In genomic region chr1:6419397-6419802, GRCh38 we compare ENCODE assay signal across 9 cellular contexts. TPM values are rescaled to one million over a fixed set of nuclear protein-coding genes. Genes with fewer than 3 reads are reported as not detected.
A peak's percentile ranks its signal among the peaks of the same experiment; 100 is the strongest.
DNase-seq lines count a peak whose midpoint lies in the region; TF ChIP-seq lines count a peak whose summit lies in the region.
"Had no signal": no experiment of that assay in that cellular context is flagged by ENCODE, and none has a peak within 500 bp of the region (broad histone marks: within the 10 kb centered on the region; RNA-seq: fewer than 3 reads in every experiment).

No MANE protein-coding gene starts in this region.

- no peak overlapping the region for H3K27ac Mint-ChIP-seq in nephron

- no peak for TF ChIP-seq CTCF in BJ (IDR thresholded peaks at IDR 0.05; ENCODE audit: insufficient read depth, low read depth, low read length)
- no peak for TF ChIP-seq CTCF in nephron (IDR thresholded peaks at IDR 0.05; ENCODE audit: unreplicated experiment in 3 of 3)

- H3K9me3 ChIP-seq in effector memory CD4-positive, alpha-beta T cell (ENCODE audit: control insufficient read depth, low read length): no peaks in the 10 kb centered on the region

- no peaks in the 10 kb centered on the region for H3K36me3 Mint-ChIP-seq in nephron (ENCODE audit: low read depth)

- DNase-seq in BJ (ENCODE audit: low read depth): no peak
- DNase-seq in H7: peak; percentile 91
- DNase-seq in effector memory CD4-positive, alpha-beta T cell: no peak
- DNase-seq in NOMO-1 treated with dmso at 0.1 percent for 144 hours (lab: John Stamatoyannopoulos, UW; ENCODE audit: unreplicated experiment): no peak
- no peak for DNase-seq in ACHN
- DNase-seq in ureter (ENCODE audit: low spot score): no peak
- no peak for DNase-seq in NCI-H446 (lab: John Stamatoyannopoulos, UW)
- DNase-seq: hippocampal formation had no signal

- H3K27ac ChIP-seq in effector memory CD4-positive, alpha-beta T cell (ENCODE audit: insufficient read depth, low read length, poor library complexity, severe bottlenecking): no peak overlapping the region

- peak overlapping the region in 2 of 3 experiments; percentile 58 to 65 for H3K4me3 Mint-ChIP-seq in nephron

- H3K27me3 Mint-ChIP-seq in nephron (ENCODE audit: low read depth): peaks cover 95% of the 10 kb centered on the region

- no peaks in the 10 kb centered on the region for H3K9me3 Mint-ChIP-seq in nephron

- CTCF ChIA-PET in BJ (lab: Yijun Ruan, JAX): interaction anchor here (0.7 to 4.3 kb wide), 7 partner anchors 13 to 173 kb away, joined by 3 to 24 read pairs (median 3); no protein-coding TSS in a partner anchor

- H3K4me3 ChIP-seq in BJ (ENCODE audit: low read depth, low read length) (peak overlapping the region; percentile 21), H7 (ENCODE audit: insufficient read depth, low read depth, low read length) (peak overlapping the region; percentile 42)
- peak overlapping the region; percentile 43 for H3K4me3 ChIP-seq in effector memory CD4-positive, alpha-beta T cell (ENCODE audit: insufficient read depth, low read depth, low read length, poor library complexity, severe bottlenecking)

- H3K36me3 ChIP-seq in BJ (ENCODE audit: control insufficient read depth, insufficient read depth, low read length) (no peaks in the 10 kb centered on the region), H7 (replicated peaks; ENCODE audit: control insufficient read depth, insufficient read depth, low read length) (no peaks in the 10 kb centered on the region)
- H3K36me3 ChIP-seq in effector memory CD4-positive, alpha-beta T cell (ENCODE audit: control insufficient read depth, insufficient read depth, low read length): no peaks in the 10 kb centered on the region

- in situ Hi-C loops in ACHN (cut with HindIII; ENCODE audit: low pct_ligation_motif_present, low pct_unique_long_range_greater_than_20kb, low sequenced_read_pairs): no loop called here

- H3K27me3 ChIP-seq in BJ (ENCODE audit: control insufficient read depth, insufficient read depth, low read length): peaks cover 58% of the 10 kb centered on the region
- peaks cover 94% of the 10 kb centered on the region for H3K27me3 ChIP-seq in H7 (ENCODE audit: control insufficient read depth, insufficient read depth, low read length)
- peaks cover 66% of the 10 kb centered on the region for H3K27me3 ChIP-seq in effector memory CD4-positive, alpha-beta T cell (replicated peaks; ENCODE audit: control insufficient read depth, insufficient read depth, low read length, poor library complexity, severe bottlenecking)

- no peaks in the 10 kb centered on the region for H3K4me1 Mint-ChIP-seq in nephron

- POLR2A ChIA-PET in BJ (lab: Charles Lee): no interaction called here

- peaks cover 36% of the 10 kb centered on the region for H3K4me1 ChIP-seq in effector memory CD4-positive, alpha-beta T cell (ENCODE audit: control insufficient read depth, insufficient read depth, low read length, poor library complexity, severe bottlenecking)

RNA-seq across cellular contexts. Expression of gene HES2, which starts 0.3 kb away (rescaled TPM):
- not detected in 2 replicates for polyA plus RNA-seq in BJ (2011; rRNA removed)
- polyA minus RNA-seq in BJ (2011; rRNA and poly(A)+ RNA removed): 0.05 TPM in 1 of 2 replicates, not detected in the other
- total RNA-seq in H7 (2014; rRNA removed; shearing (Covaris generic)): 0.04 and 0.62 TPM in 2 replicates
- total RNA-seq in ureter: 2.1 TPM

RNA-seq across cellular contexts. Expression of gene ESPN, which starts 5.2 kb away (rescaled TPM):
- not detected in 2 replicates for polyA plus RNA-seq in BJ (2011; rRNA removed)
- not detected in 2 replicates for polyA minus RNA-seq in BJ (2011; rRNA and poly(A)+ RNA removed)
- 8.7 and 9.3 TPM in 2 replicates for total RNA-seq in H7 (2014; rRNA removed; shearing (Covaris generic))
- 6.2 TPM for total RNA-seq in ureter

RNA-seq across cellular contexts. Expression of gene ACOT7, which starts 25.8 kb away (rescaled TPM):
- 68.1 and 157 TPM in 2 replicates for polyA plus RNA-seq in BJ (2011; rRNA removed)
- 24.9 and 28.0 TPM in 2 replicates for polyA minus RNA-seq in BJ (2011; rRNA and poly(A)+ RNA removed)
- total RNA-seq in H7 (2014; rRNA removed; shearing (Covaris generic)): 68.9 and 76.3 TPM in 2 replicates
- total RNA-seq in ureter: 19.1 TPM

RNA-seq across cellular contexts. Expression of gene TNFRSF25, which starts 46.6 kb away (rescaled TPM):
- polyA plus RNA-seq in BJ (2011; rRNA removed): 2.3 and 3.3 TPM in 2 replicates
- polyA minus RNA-seq in BJ (2011; rRNA and poly(A)+ RNA removed): 0.85 and 0.93 TPM in 2 replicates
- total RNA-seq in H7 (2014; rRNA removed; shearing (Covaris generic)): 5.4 and 15.7 TPM in 2 replicates
- 17.1 TPM for total RNA-seq in ureter
